ENCODE assay signal across 17 cellular contexts in the genomic region with DNA sequence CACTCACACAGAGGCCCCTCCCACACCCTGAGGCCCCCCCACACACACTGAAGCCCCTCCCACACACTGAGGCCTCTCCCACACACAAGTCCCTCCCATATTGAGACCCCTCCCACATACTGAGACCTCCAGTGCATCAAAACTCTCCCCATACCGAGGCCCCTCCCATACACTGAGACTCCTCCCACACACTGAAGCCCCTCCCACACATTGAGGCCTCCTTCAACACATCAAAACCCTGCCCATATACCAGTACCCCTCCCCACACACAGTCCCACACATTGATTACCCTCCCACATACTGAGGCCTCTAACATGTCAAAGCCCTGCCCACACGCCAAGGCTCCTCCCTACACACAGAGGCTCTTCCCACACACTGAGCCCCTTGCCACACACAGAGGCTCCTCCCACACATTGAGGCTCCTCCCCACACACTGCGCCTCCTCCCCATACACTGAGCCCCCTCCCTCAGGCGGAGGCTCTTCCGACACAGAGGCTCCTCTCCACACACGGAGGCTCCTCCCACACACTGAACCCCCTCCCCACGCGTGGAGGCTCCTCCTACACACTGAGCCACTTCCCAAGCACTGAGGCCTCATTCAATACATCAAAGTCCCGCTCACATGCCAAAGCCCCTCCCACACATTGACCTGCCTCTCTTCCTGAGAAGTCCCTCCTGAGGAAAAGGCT.
"Had no signal": no experiment of that assay in that cellular context is flagged by ENCODE, and none has a peak within 500 bp of the region (broad histone marks: within the 10 kb centered on the region; RNA-seq: fewer than 3 reads in every experiment).

No MANE protein-coding gene starts in this region.

- H3K4me1 Mint-ChIP-seq: activated CD8-positive, alpha-beta memory T cell treated with anti-CD3 and anti-CD28 coated beads, Interleukin-2, amount 10 ng/mL, durations not matched to agents 7 days and 5 days had no signal

- H3K36me3 Mint-ChIP-seq: activated naive CD8-positive, alpha-beta T cell had no signal

- ATAC-seq: left colon had no signal

- H3K27ac Mint-ChIP-seq: activated CD8-positive, alpha-beta memory T cell treated with anti-CD3 and anti-CD28 coated beads, Interleukin-2, amount 10 ng/mL, durations not matched to agents 7 days and 5 days; activated naive CD8-positive, alpha-beta T cell; activated T-cell treated with anti-CD3 and anti-CD28 coated beads, Interleukin-2, amount 50 U/mL, for 24 hours; dendritic cell treated with granulocyte-macrophage colony-stimulating factor and Interleukin-4, amounts not matched to agents 40 ng/mL and 50 ng/mL, for 4 days; nephron; T-helper 1 cell treated with Interleukin-12 subunit alpha and Interleukin-12 subunit beta and Interleukin-4 antibody, amounts not matched to agents 30 μg/mL and 1 μg/mL, for 36 hours had no signal

- H3K9ac ChIP-seq: parathyroid adenoma had no signal

- H3K36me3 ChIP-seq: stomach, thoracic aorta had no signal

- H3K27ac ChIP-seq: parathyroid adenoma, stomach, thoracic aorta had no signal

- H3K4me3 Mint-ChIP-seq: activated CD8-positive, alpha-beta memory T cell treated with anti-CD3 and anti-CD28 coated beads, Interleukin-2, amount 10 ng/mL, durations not matched to agents 7 days and 5 days; activated naive CD8-positive, alpha-beta T cell; activated T-cell treated with anti-CD3 and anti-CD28 coated beads, Interleukin-2, amount 50 U/mL, for 24 hours; dendritic cell treated with granulocyte-macrophage colony-stimulating factor and Interleukin-4, amounts not matched to agents 40 ng/mL and 50 ng/mL, for 4 days; T-helper 1 cell treated with Interleukin-12 subunit alpha and Interleukin-12 subunit beta and Interleukin-4 antibody, amounts not matched to agents 30 μg/mL and 1 μg/mL, for 36 hours had no signal

- H3K4me1 ChIP-seq: parathyroid adenoma, stomach had no signal

- H3K4me3 ChIP-seq: stomach, thoracic aorta had no signal

- H3K27me3 Mint-ChIP-seq: activated CD8-positive, alpha-beta memory T cell treated with anti-CD3 and anti-CD28 coated beads, Interleukin-2, amount 10 ng/mL, durations not matched to agents 7 days and 5 days had no signal

- DNase-seq: activated CD4-positive, alpha-beta T cell treated with anti-CD3 and anti-CD28 coated beads, Interleukin-2, amount 50 U/mL, for 1 hour; activated CD8-positive, alpha-beta memory T cell treated with anti-CD3 and anti-CD28 coated beads, Interleukin-2, amount 10 ng/mL, durations not matched to agents 7 days and 5 days; activated effector memory CD4-positive, alpha-beta T cell treated with anti-CD3 and anti-CD28 coated beads, Interleukin-2, amount 50 U/mL, for 16 hours; activated T-cell treated with anti-CD3 and anti-CD28 coated beads, Interleukin-2, amount 50 U/mL, for 24 hours; cerebellar nuclear complex; hippocampal formation; left colon; mammary epithelial cell; stimulated activated CD4-positive, alpha-beta T cell treated with anti-CD3 and anti-CD28 coated beads, Interleukin-4, amount 100 ng/mL, for 1 hour; stimulated activated CD8-positive, alpha-beta memory T cell treated with anti-CD3 and anti-CD28 coated beads, Interleukin-4, amount 100 ng/mL, for 48 hours; stomach had no signal
